Comparison of ENCODE assay signal across 22 cellular contexts in genomic region chr2:151439127-151439526, GRCh38. TPM values are rescaled to one million over a fixed set of nuclear protein-coding genes. Genes with fewer than 3 reads are reported as not detected.
A peak's percentile ranks its signal among the peaks of the same experiment; 100 is the strongest.
DNase-seq lines count a peak whose midpoint lies in the region; ATAC-seq and TF ChIP-seq lines count a peak whose summit lies in the region.
"Had no signal": no experiment of that assay in that cellular context is flagged by ENCODE, and none has a peak within 500 bp of the region (broad histone marks: within the 10 kb centered on the region; RNA-seq: fewer than 3 reads in every experiment).

No MANE protein-coding gene starts in this region.

- no peak overlapping the region for H3K4me3 ChIP-seq in transverse colon
- H3K4me3 ChIP-seq: BLaER1 treated with 17β-estradiol and CSF1 and Interleukin-3, amounts not matched to agents 10 nM and 100 nM; GM23338 had no signal

- no peak for TF ChIP-seq EP300 in transverse colon (IDR thresholded peaks at IDR 0.05; ENCODE audit: low read depth)

- intact Hi-C loops in left colon (cut with DNase I, micrococcal nuclease) (no loop called here), transverse colon (cut with DNase I; ENCODE audit: low total_unique reads) (no loop called here)
- intact Hi-C loops in activated CD4-positive, alpha-beta T cell treated with anti-CD3 and anti-CD28 coated beads for 36 hours (cut with DNase I, micrococcal nuclease), result loop anchor here in 1 of 2 experiments (5.0 kb wide), 1 partner anchor 1842 kb away; no protein-coding TSS in a partner anchor

- peak overlapping the region; percentile 55 for H3K27ac Mint-ChIP-seq in activated naive CD4-positive, alpha-beta T cell treated with anti-CD3 and anti-CD28 coated beads, Interleukin-2, amount 10 ng/mL, durations not matched to agents 7 days and 5 days
- H3K27ac Mint-ChIP-seq in activated CD4-positive, alpha-beta T cell treated with anti-CD3 and anti-CD28 coated beads for 36 hours, result no peak overlapping the region
- H3K27ac Mint-ChIP-seq: CD4-positive, alpha-beta T cell; GM23338; H9 had no signal

- no peaks in the 10 kb centered on the region for H3K27me3 Mint-ChIP-seq in activated naive CD4-positive, alpha-beta T cell treated with anti-CD3 and anti-CD28 coated beads, Interleukin-2, amount 10 ng/mL, durations not matched to agents 7 days and 5 days
- no peaks in the 10 kb centered on the region for H3K27me3 Mint-ChIP-seq in activated CD4-positive, alpha-beta T cell treated with anti-CD3 and anti-CD28 coated beads for 36 hours
- H3K27me3 Mint-ChIP-seq: CD4-positive, alpha-beta T cell; CD8-positive, alpha-beta memory T cell had no signal

- H3K36me3 ChIP-seq in transverse colon, result peaks cover 0 to 34% (median 16%) of the 10 kb centered on the region in 4 donors

- H3K9me3 ChIP-seq in transverse colon, result no peaks in the 10 kb centered on the region
- H3K9me3 ChIP-seq: BE2C; BLaER1 treated with 17β-estradiol and CSF1 and Interleukin-3, amounts not matched to agents 10 nM and 100 nM had no signal

- H3K4me1 ChIP-seq in transverse colon, result peaks cover 0 to 19% (median 12%) of the 10 kb centered on the region in 4 donors
- H3K4me1 ChIP-seq: BE2C; BLaER1 treated with 17β-estradiol and CSF1 and Interleukin-3, amounts not matched to agents 10 nM and 100 nM had no signal

- no peak for TF ChIP-seq CTCF in transverse colon (IDR thresholded peaks at IDR 0.05)

- H3K36me3 Mint-ChIP-seq in activated naive CD4-positive, alpha-beta T cell treated with anti-CD3 and anti-CD28 coated beads, Interleukin-2, amount 10 ng/mL, durations not matched to agents 7 days and 5 days, result peaks cover 50% of the 10 kb centered on the region
- H3K36me3 Mint-ChIP-seq in activated CD4-positive, alpha-beta T cell treated with anti-CD3 and anti-CD28 coated beads for 36 hours (ENCODE audit: low read depth), result peaks cover 53% of the 10 kb centered on the region

- H3K27ac ChIP-seq in transverse colon, result peak overlapping the region; percentile 56 to 77 (median 72)
- H3K27ac ChIP-seq: 22Rv1; BLaER1 treated with 17β-estradiol and CSF1 and Interleukin-3, amounts not matched to agents 10 nM and 100 nM had no signal

- POLR2A ChIA-PET in activated CD4-positive, alpha-beta T cell treated with anti-CD3 and anti-CD28 coated beads for 36 hours (lab: Charles Lee), result interaction anchor here (0.7 kb wide), 1 partner anchor 1281 kb away, joined by 4 read pairs; no protein-coding TSS in a partner anchor

- peak; percentile 96 for ATAC-seq in left colon
- no peak for ATAC-seq in activated CD4-positive, alpha-beta T cell treated with anti-CD3 and anti-CD28 coated beads for 36 hours
- ATAC-seq: GM23338, HCT116 had no signal

- in situ Hi-C loops in transverse colon (cut with MboI; ENCODE audit: low pct_ligation_motif_present in 1 of 4, low pct_unique_long_range_greater_than_20kb in 1 of 4, low sequenced_read_pairs in 3 of 4), result loop anchor here in 1 of 4 donors (25.0 kb wide), 1 partner anchor 1852 kb away; the partner anchor contains the start of gene MMADHC

- peaks cover 18% of the 10 kb centered on the region for H3K4me1 Mint-ChIP-seq in activated naive CD4-positive, alpha-beta T cell treated with anti-CD3 and anti-CD28 coated beads, Interleukin-2, amount 10 ng/mL, durations not matched to agents 7 days and 5 days
- peaks cover 2% of the 10 kb centered on the region for H3K4me1 Mint-ChIP-seq in activated CD4-positive, alpha-beta T cell treated with anti-CD3 and anti-CD28 coated beads for 36 hours
- H3K4me1 Mint-ChIP-seq: CD14-positive monocyte had no signal

- no peaks in the 10 kb centered on the region for H3K27me3 ChIP-seq in transverse colon
- H3K27me3 ChIP-seq: BE2C; BLaER1 treated with 17β-estradiol and CSF1 and Interleukin-3, amounts not matched to agents 10 nM and 100 nM had no signal

- H3K9me3 Mint-ChIP-seq in activated naive CD4-positive, alpha-beta T cell treated with anti-CD3 and anti-CD28 coated beads, Interleukin-2, amount 10 ng/mL, durations not matched to agents 7 days and 5 days, result no peaks in the 10 kb centered on the region
- no peaks in the 10 kb centered on the region for H3K9me3 Mint-ChIP-seq in activated CD4-positive, alpha-beta T cell treated with anti-CD3 and anti-CD28 coated beads for 36 hours (ENCODE audit: low read depth)
- H3K9me3 Mint-ChIP-seq: CD14-positive monocyte; CD4-positive, alpha-beta T cell; CD8-positive, alpha-beta memory T cell; GM23338; H9 had no signal

- no peak for TF ChIP-seq POLR2A in transverse colon (IDR thresholded peaks at IDR 0.05)

- CTCF ChIA-PET in activated naive CD4-positive, alpha-beta T cell treated with anti-CD3 and anti-CD28 coated beads, Interleukin-2, amount 10 ng/mL, durations not matched to agents 7 days and 5 days (lab: Charles Lee), result interaction anchor here (1.3 to 2.7 kb wide), 4 partner anchors 12 to 586 kb away, joined by 3 to 10 read pairs (median 6); no protein-coding TSS in a partner anchor
- CTCF ChIA-PET in activated CD4-positive, alpha-beta T cell treated with anti-CD3 and anti-CD28 coated beads for 36 hours (lab: Charles Lee), result interaction anchor here (0.9 to 4.2 kb wide), 8 partner anchors 8 to 27 kb away, joined by 3 to 25 read pairs (median 4); no protein-coding TSS in a partner anchor

- no peak for DNase-seq in activated naive CD4-positive, alpha-beta T cell treated with anti-CD3 and anti-CD28 coated beads, Interleukin-2, amount 10 ng/mL, durations not matched to agents 7 days and 5 days
- DNase-seq in activated naive CD4-positive, alpha-beta T cell treated with Interleukin-2 at 50 U/mL for 16 hours, result no peak
- peak; percentile 73 to 76 for DNase-seq in left colon
- peak; percentile 71 for DNase-seq in transverse colon
- no peak for DNase-seq in NCI-H1048 (lab: John Stamatoyannopoulos, UW)
- DNase-seq in activated CD4-positive, alpha-beta T cell treated with anti-CD3 and anti-CD28 coated beads for 36 hours, result no peak
- DNase-seq: ACHN; AML-193; BE2C; Calu3; CD4-positive, alpha-beta T cell; CD8-positive, alpha-beta memory T cell; COR-L47; DMS53; DMS79 treated with DMSO at 0.1 percent for 48 hours; GF-D8; H9 had no signal

- no peak overlapping the region for H3K4me3 Mint-ChIP-seq in activated naive CD4-positive, alpha-beta T cell treated with anti-CD3 and anti-CD28 coated beads, Interleukin-2, amount 10 ng/mL, durations not matched to agents 7 days and 5 days
- H3K4me3 Mint-ChIP-seq in activated CD4-positive, alpha-beta T cell treated with anti-CD3 and anti-CD28 coated beads for 36 hours, result no peak overlapping the region
- H3K4me3 Mint-ChIP-seq: CD14-positive monocyte; CD4-positive, alpha-beta T cell; CD8-positive, alpha-beta memory T cell; GM23338; H9 had no signal

- 58 to 61% methylated on average over 6 to 13 of the region's 13 CpGs for WGBS in transverse colon (ENCODE audit: low coverage in 1 of 2), 2 donors

RNA-seq across cellular contexts. Expression of gene RIF1, which starts 29.4 kb away (rescaled TPM):
- 10 to 100 TPM; 23.5 to 25.9 TPM for total RNA-seq in left colon
- total RNA-seq in transverse colon, result 10 to 100 TPM; 10.8 to 43.2 (median 17.9) TPM
- total RNA-seq in activated CD4-positive, alpha-beta T cell treated with anti-CD3 and anti-CD28 coated beads for 36 hours, result 10 to 100 TPM; 55.7 to 67.1 TPM

Comparison
In these comparisons a context has a peak if more than half of its experiments do, and no peak if none do; other contexts are left out.
1. DNase-seq: peak in left colon (2 of 2) and transverse colon (single experiment); none in activated naive CD4-positive, alpha-beta T cell treated with anti-CD3 and anti-CD28 coated beads, Interleukin-2, amount 10 ng/mL, durations not matched to agents 7 days and 5 days (single experiment), activated naive CD4-positive, alpha-beta T cell treated with Interleukin-2 at 50 U/mL for 16 hours (single experiment), NCI-H1048 (single experiment) and activated CD4-positive, alpha-beta T cell treated with anti-CD3 and anti-CD28 coated beads for 36 hours (single experiment).